ENCODE assay signal across 8 cellular contexts in genomic region chr21:41426656-41427311, GRCh38. TPM values are rescaled to one million over a fixed set of nuclear protein-coding genes. Genes with fewer than 3 reads are reported as not detected.
DNase-seq lines count a peak whose midpoint lies in the region; ATAC-seq and TF ChIP-seq lines count a peak whose summit lies in the region.

No MANE protein-coding gene starts in this region.

- no peak overlapping the region for H2BK15ac ChIP-seq in H9 (ENCODE audit: low read depth, low read length)

- no peak overlapping the region for H2AK5ac ChIP-seq in H9 (ENCODE audit: insufficient read length, low read length)

- peak overlapping the region; percentile 37 for H3K18ac ChIP-seq in H9 (ENCODE audit: insufficient read length, low read depth, low read length)

- no peak overlapping the region for H3T11ph ChIP-seq in H9 (ENCODE audit: low read length)

- H3K9me3 ChIP-seq in H9 (ENCODE audit: control insufficient read depth, low read depth, low read length), result no peaks in the 10 kb centered on the region
- H3K9me3 ChIP-seq in mammary epithelial cell (replicated peaks; ENCODE audit: insufficient read depth, low read length), result no peaks in the 10 kb centered on the region
- H3K9me3 ChIP-seq in lower lobe of right lung, result no peaks in the 10 kb centered on the region
- no peaks in the 10 kb centered on the region for H3K9me3 ChIP-seq in upper lobe of left lung

- H2BK5ac ChIP-seq in H9 (ENCODE audit: insufficient read length, low read length), result no peak overlapping the region

- H3K79me1 ChIP-seq in H9 (ENCODE audit: insufficient read depth, low read depth, low read length, poor library complexity, severe bottlenecking), result no peaks in the 10 kb centered on the region

- H3K9ac ChIP-seq in H9 (ENCODE audit: extremely low read depth, insufficient read length, low read length), result no peak overlapping the region
- H3K9ac ChIP-seq in mammary epithelial cell (ENCODE audit: insufficient read depth, low read length), result no peak overlapping the region

- H3K36me3 ChIP-seq in mammary epithelial cell (ENCODE audit: insufficient read depth, low read length) (no peaks in the 10 kb centered on the region), lower lobe of right lung (peaks cover 38% of the 10 kb centered on the region), upper lobe of left lung (peaks cover 0 to 24% (median 1%) of the 10 kb centered on the region in 4 donors)

- no peak overlapping the region for H4K91ac ChIP-seq in H9 (ENCODE audit: insufficient read length, low read depth, low read length)

- intact Hi-C loops in mammary epithelial cell (cut with micrococcal nuclease) (no loop called here), lower lobe of right lung (cut with DNase I) (no loop called here)

- H3K27me3 ChIP-seq in H9 (ENCODE audit: insufficient read depth, low read length) (peaks cover 2% of the 10 kb centered on the region; the same call in 1 of the 2 replicates), mammary epithelial cell (ENCODE audit: insufficient read depth, low read length) (no peaks in the 10 kb centered on the region), lower lobe of right lung (ENCODE audit: low read depth) (no peaks in the 10 kb centered on the region), upper lobe of left lung (no peaks in the 10 kb centered on the region)

- H3K14ac ChIP-seq in H9 (ENCODE audit: insufficient read depth, low read length), result no peak overlapping the region

- TF ChIP-seq EP300 in upper lobe of left lung (IDR thresholded peaks at IDR 0.05), result no peak

- H4K20me1 ChIP-seq in H9 (ENCODE audit: control insufficient read depth, insufficient read depth, insufficient read length) (no peaks in the 10 kb centered on the region), mammary epithelial cell (ENCODE audit: insufficient read depth, low read length) (no peaks in the 10 kb centered on the region)

- H3K27me3 Mint-ChIP-seq in H9 (ENCODE audit: low read depth), result peaks cover 48% of the 10 kb centered on the region

- no peak overlapping the region for H3K56ac ChIP-seq in H9 (ENCODE audit: insufficient read length, low read depth, low read length)

- peaks cover 7% of the 10 kb centered on the region for H3K23me2 ChIP-seq in H9 (ENCODE audit: insufficient read length, low read depth, low read length, poor library complexity, severe bottlenecking)

- TF ChIP-seq CTCF in H9 (conservative IDR thresholded peaks at IDR 0.05) (no peak), mammary epithelial cell (conservative IDR thresholded peaks at IDR 0.05 in 1 of 2, IDR thresholded peaks at IDR 0.05 in 1 of 2; ENCODE audit: extremely low read depth in 1 of 2, insufficient read depth in 1 of 2, low read depth in 1 of 2, low read length in 2 of 2) (no peak), lower lobe of right lung (IDR thresholded peaks at IDR 0.05) (no peak), upper lobe of left lung (IDR thresholded peaks at IDR 0.05) (no peak)

- H3K9me3 Mint-ChIP-seq in H9, result peaks cover 0 to 2% of the 10 kb centered on the region in 2 experiments; a peak in 2 of 5 replicates

- peaks cover 17 to 19% of the 10 kb centered on the region in 2 experiments for H3K4me1 Mint-ChIP-seq in H9

- WGBS in H9 (ENCODE audit: extremely low coverage, insufficient read length, low lambda C conversion rate), result no CpG with 5 or more reads among the region's 43 CpGs
- 40% methylated on average over 8 of the region's 43 CpGs for WGBS in mammary epithelial cell (ENCODE audit: low coverage, missing lambda C conversion rate)
- 25 to 52% methylated on average over 17 to 36 of the region's 43 CpGs for WGBS in upper lobe of left lung, 2 donors

- H4K8ac ChIP-seq in H9 (replicated peaks; ENCODE audit: insufficient read length, low read depth, low read length), result no peak overlapping the region

- peak; percentile 46 to 68 for ATAC-seq in lower lobe of right lung
- ATAC-seq in upper lobe of left lung (ENCODE audit: low FRiP score in 2 of 2), result peak; percentile 44 to 58
- ATAC-seq in GM19455 (IDR thresholded peaks at IDR 0.05; ENCODE audit: unreplicated experiment), result no peak

- no peak overlapping the region for H3K4ac ChIP-seq in H9 (ENCODE audit: low read depth, low read length)

- no peak for TF ChIP-seq POLR2A in upper lobe of left lung (IDR thresholded peaks at IDR 0.05)

- H2BK20ac ChIP-seq in H9 (ENCODE audit: low read depth, low read length, poor library complexity, severe bottlenecking), result no peak overlapping the region

- H3K79me2 ChIP-seq in H9 (ENCODE audit: insufficient read depth, low read length), result no peaks in the 10 kb centered on the region
- no peaks in the 10 kb centered on the region for H3K79me2 ChIP-seq in mammary epithelial cell (ENCODE audit: insufficient read depth, low read length)

- no peak overlapping the region for H3K27ac Mint-ChIP-seq in H9

- dilution Hi-C loops in mammary epithelial cell (cut with HindIII; ENCODE audit: low sequenced_read_pairs), result loop anchor here (5.0 kb wide), 1 partner anchor 66 kb away; no protein-coding TSS in a partner anchor

- H2AFZ ChIP-seq in H9 (ENCODE audit: low read length) (no peak overlapping the region), mammary epithelial cell (ENCODE audit: low read depth, low read length) (peak overlapping the region; percentile 90)

- CTCF ChIA-PET in mammary epithelial cell (lab: Charles Lee; ENCODE audit: low non-redundant PET), result no interaction called here

- H3K4me3 Mint-ChIP-seq in H9, result peak overlapping the region; percentile 62 to 78; a peak in 4 of 5 replicates

- no peaks in the 10 kb centered on the region; a peak in 1 of 7 replicates for H3K36me3 Mint-ChIP-seq in H9 (ENCODE audit: insufficient read depth in 1 of 3, low read depth in 3 of 3)

- H3K4me2 ChIP-seq in H9 (ENCODE audit: insufficient read depth, insufficient read length, low read length), result peak overlapping the region; percentile 3
- peak overlapping the region; percentile 98 for H3K4me2 ChIP-seq in mammary epithelial cell (ENCODE audit: insufficient read depth, low read depth, low read length)

- H2BK12ac ChIP-seq in H9 (ENCODE audit: insufficient read length, low read depth, low read length), result no peak overlapping the region

- in situ Hi-C loops in mammary epithelial cell (cut with MboI; ENCODE audit: low sequenced_read_pairs in 2 of 2), result loop anchor here in 1 of 2 donors (25.0 kb wide), 1 partner anchor 289 kb away; no protein-coding TSS in a partner anchor

- H2BK120ac ChIP-seq in H9 (ENCODE audit: low read depth, low read length, poor library complexity, severe bottlenecking), result no peak overlapping the region

- no TSS peak for BruUV-seq in mammary epithelial cell (replicated peaks; lab: Mats Ljungman, UMichigan)

- H4K5ac ChIP-seq in H9 (ENCODE audit: insufficient read length, low read depth, low read length), result no peak overlapping the region

- H3K27ac ChIP-seq in H9 (ENCODE audit: insufficient read length, low read depth, low read length) (no peak overlapping the region), mammary epithelial cell (ENCODE audit: insufficient read depth, low read depth, low read length) (no peak overlapping the region), lower lobe of right lung (peak overlapping the region; percentile 89), upper lobe of left lung (peak overlapping the region; percentile 77 to 90 (median 84))

- H3K4me3 ChIP-seq in mammary epithelial cell (replicated peaks in 1 of 3; ENCODE audit: insufficient read depth in 1 of 3, low read depth in 2 of 3, low read length in 3 of 3) (peak overlapping the region; percentile 60 to 64 (median 62)), lower lobe of right lung (peak overlapping the region; percentile 81), upper lobe of left lung (peak overlapping the region; percentile 69 to 82 (median 78))

- peak; percentile 18 for DNase-seq in 8988T
- DNase-seq in H9, result peak; percentile 33
- no peak for DNase-seq in mammary epithelial cell
- DNase-seq in lower lobe of right lung, result no peak
- DNase-seq in upper lobe of left lung, result peak in 1 of 2 donors; percentile 83
- DNase-seq in inferior parietal cortex (ENCODE audit: extremely low spot score), result no peak
- DNase-seq in T-helper 9 cell, result no peak

- H3K23ac ChIP-seq in H9 (ENCODE audit: insufficient read length, low read depth, low read length), result no peak overlapping the region

- H3K4me1 ChIP-seq in H9 (ENCODE audit: insufficient read depth, low read length) (no peaks in the 10 kb centered on the region; the same call in 1 of the 2 replicates), mammary epithelial cell (ENCODE audit: insufficient read depth, low read length) (peaks cover 6% of the 10 kb centered on the region), lower lobe of right lung (peaks cover 31% of the 10 kb centered on the region), upper lobe of left lung (peaks cover 5 to 34% (median 14%) of the 10 kb centered on the region in 4 donors)

RNA-seq across cellular contexts. Expression of gene MX1, which starts 0.7 kb away (rescaled TPM):
- total RNA-seq in H9 (2021) (5.1 and 6.3 TPM in 2 replicates), mammary epithelial cell (10 to 100 TPM in 1 of 2 donors, 1 to 10 TPM in 1; 5.3 to 10.8 TPM), lower lobe of right lung (211 TPM), upper lobe of left lung (100 to 1,000 TPM in 1 of 6 donors, 10 to 100 TPM in 5; 38.3 to 159 (median 89.0) TPM)
- 1.1 TPM for polyA plus RNA-seq in mammary epithelial cell
- polyA minus RNA-seq in mammary epithelial cell, result 4.4 TPM

Comparison
In these comparisons a context has a peak if more than half of its experiments do, and no peak if none do; other contexts are left out.
1. DNase-seq: peak in 8988T (single experiment) and H9 (single experiment); none in mammary epithelial cell (single experiment), lower lobe of right lung (single experiment), inferior parietal cortex (single experiment) and T-helper 9 cell (single experiment).
2. H3K27ac ChIP-seq: peak in lower lobe of right lung (single experiment) and upper lobe of left lung (4 of 4); none in H9 (single experiment) and mammary epithelial cell (single experiment).
3. Peak in every context shown above with its lines, with median percentiles within 50 percentile points of each other: H3K4me3 ChIP-seq.